In the genomic region with DNA sequence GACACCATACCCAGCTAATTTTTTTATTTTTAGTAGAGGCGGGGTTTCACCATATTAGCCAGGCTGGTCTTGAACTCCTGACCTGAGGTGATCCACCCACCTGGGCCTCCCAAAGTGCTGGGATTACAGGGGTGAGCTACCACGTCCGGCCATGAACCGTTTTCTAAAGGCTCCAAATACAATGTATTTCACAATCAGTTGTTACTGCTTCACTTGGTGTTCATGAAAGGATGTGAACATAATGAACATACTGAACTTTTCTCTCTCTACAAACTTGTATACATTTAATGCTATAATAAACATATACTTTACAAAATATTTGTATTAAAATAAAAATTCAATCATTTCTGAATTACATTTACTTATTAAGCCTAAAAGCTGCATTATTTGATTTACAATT, we compare ENCODE assay signal across 1 cellular context.
TF ChIP-seq lines count a peak whose summit lies in the region.

No MANE protein-coding gene starts in this region.

TF ChIP-seq in IMR-90, 13 proteins besides CTCF, POLR2A, EP300 and RAD21:
- TF ChIP-seq CEBPB (IDR thresholded peaks at IDR 0.05; ENCODE audit: low read depth, low read length): peak; percentile 43; the same call in 1 of the 2 replicates
- TF ChIP-seq RCOR1 (IDR thresholded peaks at IDR 0.05; ENCODE audit: insufficient replicate concordance, low read length): no peak
- no peak for TF ChIP-seq SMC3 (IDR thresholded peaks at IDR 0.05; ENCODE audit: low read depth, low read length)
